In genomic region chr6:146650799-146651481, GRCh38 we compare ENCODE assay signal across 1 cellular context.
TF ChIP-seq lines count a peak whose summit lies in the region.

No MANE protein-coding gene starts in this region.

TF ChIP-seq in K562, 482 proteins besides CTCF, POLR2A, EP300 and RAD21:
- TF ChIP-seq ZNF280A (IDR thresholded peaks at IDR 0.05; ENCODE audit: low read depth, partially characterized antibody) (no peak), HDAC1 (IDR thresholded peaks at IDR 0.05) (no peak), HNRNPK (IDR thresholded peaks at IDR 0.05; ENCODE audit: low read depth, low read length, poor library complexity, severe bottlenecking) (no peak), HDAC2 (IDR thresholded peaks at IDR 0.05) (no peak), ZBTB9 (CRISPR knock-in tag; IDR thresholded peaks at IDR 0.05) (no peak), ZBTB33 (CRISPR knock-in tag; IDR thresholded peaks at IDR 0.05) (no peak), MECOM (CRISPR knock-in tag; IDR thresholded peaks at IDR 0.05) (no peak), RUNX1 (IDR thresholded peaks at IDR 0.05; ENCODE audit: low read depth) (no peak), CHD1 (IDR thresholded peaks at IDR 0.05; ENCODE audit: low read length) (no peak), ZNF644 (tag; IDR thresholded peaks at IDR 0.05; ENCODE audit: low read depth) (no peak)
